In genomic region chr11:8357891-8358566, GRCh38 we compare ENCODE assay signal across 14 cellular contexts.
"Had no signal": no experiment of that assay in that cellular context is flagged by ENCODE, and none has a peak within 500 bp of the region (broad histone marks: within the 10 kb centered on the region; RNA-seq: fewer than 3 reads in every experiment).

No MANE protein-coding gene starts in this region.

- H3K4me3 ChIP-seq: ascending aorta, mucosa of descending colon, pancreas, tibial artery had no signal

- H3K27ac ChIP-seq: ascending aorta, foreskin keratinocyte, pancreas, tibial artery had no signal

- H3K4me1 ChIP-seq: ascending aorta, foreskin keratinocyte had no signal

- H3K27ac Mint-ChIP-seq: activated naive CD8-positive, alpha-beta T cell had no signal

- H3K4me3 Mint-ChIP-seq: activated naive CD8-positive, alpha-beta T cell had no signal

- FAIRE-seq: colon, endothelial cell of umbilical vein, pancreas, small intestine had no signal

- ATAC-seq: activated CD4-positive, CD25-positive, alpha-beta regulatory T cell treated with anti-CD3 and anti-CD28 coated beads, Interleukin-2, amount 50 U/mL, for 24 hours; foreskin keratinocyte; left colon; pancreas had no signal

- H3K9me3 ChIP-seq: ascending aorta, mucosa of descending colon, pancreas, tibial artery had no signal

- H3K36me3 ChIP-seq: ascending aorta, pancreas, tibial artery had no signal

- DNase-seq: activated CD4-positive, alpha-beta T cell treated with anti-CD3 and anti-CD28 coated beads, Interleukin-2, amount 50 U/mL, for 4 hours; activated T-cell treated with anti-CD3 and anti-CD28 coated beads, Interleukin-2, amount 50 U/mL, for 1 hour; foreskin keratinocyte; left colon; mammary epithelial cell; mucosa of descending colon; small intestine; tibial artery had no signal

- H3K36me3 Mint-ChIP-seq: activated naive CD8-positive, alpha-beta T cell had no signal

- H3K27me3 ChIP-seq: ascending aorta, pancreas had no signal
